In genomic region chr20:44016525-44016924, GRCh38 we compare ENCODE assay signal across 25 cellular contexts.
"Had no signal": no experiment of that assay in that cellular context is flagged by ENCODE, and none has a peak within 500 bp of the region (broad histone marks: within the 10 kb centered on the region; RNA-seq: fewer than 3 reads in every experiment).

No MANE protein-coding gene starts in this region.

- H3K27ac ChIP-seq: neural progenitor cell, parathyroid adenoma, psoas muscle, spleen had no signal

- H3K9me3 ChIP-seq: psoas muscle, spleen had no signal

- H3K27me3 Mint-ChIP-seq: central memory CD8-positive, alpha-beta T cell had no signal

- H3K4me3 ChIP-seq: dorsolateral prefrontal cortex, neural progenitor cell, psoas muscle, spleen had no signal

- H3K27ac Mint-ChIP-seq: activated CD8-positive, alpha-beta T cell treated with anti-CD3 and anti-CD28 coated beads for 36 hours; activated T-helper 17 cell treated with anti-CD3 and anti-CD28 coated beads, Interleukin-2, amount 50 U/mL, for 72 hours; naive B cell; neural progenitor cell; T-helper 1 cell treated with Interleukin-12 subunit alpha and Interleukin-12 subunit beta and Interleukin-4 antibody, amounts not matched to agents 30 μg/mL and 1 μg/mL, for 36 hours had no signal

- H3K27me3 ChIP-seq: neural progenitor cell had no signal

- H3K36me3 ChIP-seq: neural progenitor cell, spleen had no signal

- H3K79me2 ChIP-seq: parathyroid adenoma had no signal

- H3K4me3 Mint-ChIP-seq: activated CD8-positive, alpha-beta T cell treated with anti-CD3 and anti-CD28 coated beads for 36 hours; activated T-cell treated with anti-CD3 and anti-CD28 coated beads, Interleukin-2, amount 50 U/mL, for 4 hours; activated T-helper 17 cell treated with anti-CD3 and anti-CD28 coated beads, Interleukin-2, amount 50 U/mL, for 72 hours; central memory CD8-positive, alpha-beta T cell; naive B cell; neural progenitor cell; T-helper 1 cell treated with Interleukin-12 subunit alpha and Interleukin-12 subunit beta and Interleukin-4 antibody, amounts not matched to agents 30 μg/mL and 1 μg/mL, for 36 hours had no signal

- H2AFZ ChIP-seq: neural progenitor cell, parathyroid adenoma had no signal

- ATAC-seq: activated CD8-positive, alpha-beta T cell treated with anti-CD3 and anti-CD28 coated beads for 36 hours; activated naive CD4-positive, alpha-beta T cell treated with anti-CD3 and anti-CD28 coated beads, Interleukin-2, amount 50 U/mL, for 72 hours; activated T-cell treated with anti-CD3 and anti-CD28 coated beads, Interleukin-2, amount 50 U/mL, for 4 hours; activated T-helper 17 cell treated with anti-CD3 and anti-CD28 coated beads, Interleukin-2, amount 50 U/mL, for 72 hours; left cardiac atrium; left ventricle myocardium superior; psoas muscle had no signal

- H3K36me3 Mint-ChIP-seq: activated naive CD4-positive, alpha-beta T cell treated with anti-CD3 and anti-CD28 coated beads, Interleukin-2, amount 50 U/mL, for 72 hours; naive B cell; neural progenitor cell had no signal

- H3K4me2 ChIP-seq: neural progenitor cell had no signal

- H3K9ac ChIP-seq: neural progenitor cell, parathyroid adenoma had no signal

- DNase-seq: activated CD4-positive, alpha-beta T cell treated with anti-CD3 and anti-CD28 coated beads, Interleukin-2, amount 50 U/mL, for 1 hour; activated CD4-positive, CD25-positive, alpha-beta regulatory T cell treated with anti-CD3 and anti-CD28 coated beads, Interleukin-2, amount 50 U/mL, for 72 hours; activated CD8-positive, alpha-beta T cell treated with anti-CD3 and anti-CD28 coated beads for 36 hours; activated gamma-delta T cell treated with Interleukin-2 at 50 U/mL for 16 hours; activated T-cell treated with anti-CD3 and anti-CD28 coated beads, Interleukin-2, amount 50 U/mL, for 4 hours; anterior cingulate cortex; dorsolateral prefrontal cortex; effector memory CD4-positive, alpha-beta T cell; hippocampal formation; left cardiac atrium; left ventricle myocardium superior; naive B cell; occipital lobe; psoas muscle; spleen; stimulated activated naive CD4-positive, alpha-beta T cell; SW 1271; T1000; trophoblast cell had no signal

- H3K9me3 Mint-ChIP-seq: activated CD8-positive, alpha-beta T cell treated with anti-CD3 and anti-CD28 coated beads for 36 hours; activated naive CD4-positive, alpha-beta T cell treated with anti-CD3 and anti-CD28 coated beads, Interleukin-2, amount 50 U/mL, for 72 hours; activated T-cell treated with anti-CD3 and anti-CD28 coated beads, Interleukin-2, amount 50 U/mL, for 4 hours; activated T-helper 17 cell treated with anti-CD3 and anti-CD28 coated beads, Interleukin-2, amount 50 U/mL, for 72 hours; central memory CD8-positive, alpha-beta T cell; naive B cell; neural progenitor cell had no signal
